In the genomic region with DNA sequence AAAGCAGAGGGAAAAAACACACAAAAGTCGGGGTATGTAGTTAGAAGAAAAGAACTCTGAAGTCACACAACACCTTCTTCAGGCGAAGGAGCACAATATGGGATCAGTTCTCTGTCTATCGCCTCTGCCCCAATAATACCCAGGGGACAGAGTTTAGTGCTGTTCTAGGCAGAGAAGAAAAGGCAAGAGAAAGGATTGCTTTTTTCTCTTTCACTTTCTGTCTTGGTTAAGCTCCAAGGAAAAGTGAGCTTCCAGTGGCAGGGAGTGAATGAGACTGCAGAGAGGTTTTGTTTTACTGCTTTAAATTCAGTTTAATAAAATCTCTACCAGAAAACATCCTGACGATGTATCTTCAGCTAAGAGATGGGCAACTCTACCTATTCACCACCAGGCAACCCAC, we compare ENCODE assay signal across 20 cellular contexts.
DNase-seq lines count a peak whose midpoint lies in the region; ATAC-seq and TF ChIP-seq lines count a peak whose summit lies in the region.
"Had no signal": no experiment of that assay in that cellular context is flagged by ENCODE, and none has a peak within 500 bp of the region (broad histone marks: within the 10 kb centered on the region; RNA-seq: fewer than 3 reads in every experiment).

No MANE protein-coding gene starts in this region.

- TF ChIP-seq CTCF in cardiac fibroblast (IDR thresholded peaks at IDR 0.05; ENCODE audit: low read depth, low read length) (no peak), MM.1S (IDR thresholded peaks at IDR 0.05; ENCODE audit: low read length) (no peak)

- H3K4me1 ChIP-seq in MM.1S (ENCODE audit: low read length), result no peaks in the 10 kb centered on the region

- H3K4me2 ChIP-seq in MM.1S (ENCODE audit: low read depth, low read length), result no peak overlapping the region

- no peak for DNase-seq in left ventricle myocardium superior
- DNase-seq in left cardiac atrium, result no peak
- DNase-seq in cardiac fibroblast (ENCODE audit: low read depth in 2 of 2), result peak; percentile 30 to 64
- peak; percentile 12 for DNase-seq in midbrain (lab: John Stamatoyannopoulos, UW)
- DNase-seq in MM.1S, result no peak
- DNase-seq in mucosa of gallbladder (ENCODE audit: low spot score), result no peak
- DNase-seq: activated B cell treated with CpG ODN at 0.5 μM for 24 hours; activated naive CD4-positive, alpha-beta T cell treated with Interleukin-2 at 50 U/mL for 16 hours; Calu3; H9; KBM-7; NCI-H1436 treated with DMSO at 0.1 percent for 48 hours; NCI-H524; right cardiac atrium; stimulated activated CD4-positive, alpha-beta T cell treated with anti-CD3 and anti-CD28 coated beads, Interleukin-4, amount 100 ng/mL, for 4 hours; SW 1271 had no signal

- H3F3A ChIP-seq in MM.1S (ENCODE audit: insufficient read depth, low read length), result no peaks in the 10 kb centered on the region

- H3K27me3 ChIP-seq in MM.1S (replicated peaks; ENCODE audit: insufficient read depth, low read length), result no peaks in the 10 kb centered on the region
- H3K27me3 ChIP-seq: cardiac muscle cell had no signal

- no peak overlapping the region for H3K27ac ChIP-seq in MM.1S (ENCODE audit: low read length)
- H3K27ac ChIP-seq: cardiac muscle cell had no signal

- no peaks in the 10 kb centered on the region for H3K36me3 ChIP-seq in MM.1S (replicated peaks; ENCODE audit: insufficient read depth, low read length)
- H3K36me3 ChIP-seq: cardiac muscle cell had no signal

- ATAC-seq in left ventricle myocardium superior (peak; percentile 24), left cardiac atrium (no peak), GM18519 (IDR thresholded peaks at IDR 0.05; ENCODE audit: low FRiP score, unreplicated experiment) (no peak), GM19397 (IDR thresholded peaks at IDR 0.05; ENCODE audit: unreplicated experiment) (no peak)
- ATAC-seq: natural killer cell treated with Interleukin-12 subunit alpha and Interleukin-12 subunit beta and Interleukin-15 and Interleukin-18, amount 100 ng/mL, for 72 hours had no signal

- intact Hi-C loops in left ventricle myocardium superior (cut with micrococcal nuclease) (no loop called here), left cardiac atrium (cut with DNase I) (no loop called here)

- H3K4me3 ChIP-seq in cardiac fibroblast (replicated peaks in 1 of 2; ENCODE audit: low read depth in 2 of 2, low read length in 2 of 2), result no peak overlapping the region
- H3K4me3 ChIP-seq in MM.1S (ENCODE audit: low read length), result no peak overlapping the region
- H3K4me3 ChIP-seq: cardiac muscle cell had no signal

- no peak overlapping the region for H2AFZ ChIP-seq in MM.1S (ENCODE audit: low read length)

- no peaks in the 10 kb centered on the region for H4K20me1 ChIP-seq in MM.1S (ENCODE audit: insufficient read depth, low read length)

- no peaks in the 10 kb centered on the region for H3K9me2 ChIP-seq in MM.1S (replicated peaks; ENCODE audit: insufficient read depth, low read length)

- H3K9ac ChIP-seq in MM.1S (ENCODE audit: low read length), result no peak overlapping the region

- no peaks in the 10 kb centered on the region for H3K79me2 ChIP-seq in MM.1S (ENCODE audit: low read length)

- H3K9me3 ChIP-seq in MM.1S (replicated peaks; ENCODE audit: insufficient read depth, low read length), result no peaks in the 10 kb centered on the region

Comparison
In these comparisons a context has a peak if more than half of its experiments do, and no peak if none do; other contexts are left out.
1. DNase-seq: peak in cardiac fibroblast (2 of 2) and midbrain (single experiment); none in left ventricle myocardium superior (single experiment), left cardiac atrium (single experiment), MM.1S (single experiment) and mucosa of gallbladder (single experiment).